In the genomic region with DNA sequence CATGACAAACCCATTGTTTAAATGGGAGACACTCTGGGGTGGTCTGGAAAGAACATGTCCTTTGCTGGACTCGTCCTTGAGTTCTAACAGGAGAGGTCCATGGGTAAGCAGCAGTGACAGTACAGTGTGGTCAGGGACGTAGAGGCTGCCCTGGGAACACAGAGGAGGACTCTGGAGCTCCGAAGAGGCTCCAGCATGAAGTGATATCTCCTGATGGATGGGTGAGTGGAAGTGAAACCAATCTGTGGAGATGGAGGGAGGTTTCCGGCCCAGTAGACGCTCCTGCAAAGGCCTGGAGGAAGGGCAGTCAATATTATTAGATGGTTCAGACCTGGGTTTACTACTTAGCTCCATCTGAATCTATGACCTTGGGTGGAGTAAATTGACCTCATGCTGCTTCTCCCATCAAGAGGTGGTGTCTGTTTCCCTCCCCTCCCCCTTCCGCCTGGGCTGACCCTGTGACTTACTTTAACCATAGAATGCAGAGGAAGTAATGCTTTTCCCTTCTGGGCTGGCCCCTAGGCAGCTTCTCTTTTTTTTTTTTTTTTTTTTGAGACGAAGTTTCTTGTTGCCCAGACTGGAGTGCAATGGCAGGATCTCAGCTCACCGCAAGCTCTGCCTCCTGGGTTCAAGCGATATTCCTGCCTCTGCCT, we compare ENCODE assay signal across 2 cellular contexts.
TF ChIP-seq lines count a peak whose summit lies in the region.

No MANE protein-coding gene starts in this region.

TF ChIP-seq in HEK293, 187 proteins besides CTCF, POLR2A, EP300 and RAD21:
- TF ChIP-seq, protein P1, sequence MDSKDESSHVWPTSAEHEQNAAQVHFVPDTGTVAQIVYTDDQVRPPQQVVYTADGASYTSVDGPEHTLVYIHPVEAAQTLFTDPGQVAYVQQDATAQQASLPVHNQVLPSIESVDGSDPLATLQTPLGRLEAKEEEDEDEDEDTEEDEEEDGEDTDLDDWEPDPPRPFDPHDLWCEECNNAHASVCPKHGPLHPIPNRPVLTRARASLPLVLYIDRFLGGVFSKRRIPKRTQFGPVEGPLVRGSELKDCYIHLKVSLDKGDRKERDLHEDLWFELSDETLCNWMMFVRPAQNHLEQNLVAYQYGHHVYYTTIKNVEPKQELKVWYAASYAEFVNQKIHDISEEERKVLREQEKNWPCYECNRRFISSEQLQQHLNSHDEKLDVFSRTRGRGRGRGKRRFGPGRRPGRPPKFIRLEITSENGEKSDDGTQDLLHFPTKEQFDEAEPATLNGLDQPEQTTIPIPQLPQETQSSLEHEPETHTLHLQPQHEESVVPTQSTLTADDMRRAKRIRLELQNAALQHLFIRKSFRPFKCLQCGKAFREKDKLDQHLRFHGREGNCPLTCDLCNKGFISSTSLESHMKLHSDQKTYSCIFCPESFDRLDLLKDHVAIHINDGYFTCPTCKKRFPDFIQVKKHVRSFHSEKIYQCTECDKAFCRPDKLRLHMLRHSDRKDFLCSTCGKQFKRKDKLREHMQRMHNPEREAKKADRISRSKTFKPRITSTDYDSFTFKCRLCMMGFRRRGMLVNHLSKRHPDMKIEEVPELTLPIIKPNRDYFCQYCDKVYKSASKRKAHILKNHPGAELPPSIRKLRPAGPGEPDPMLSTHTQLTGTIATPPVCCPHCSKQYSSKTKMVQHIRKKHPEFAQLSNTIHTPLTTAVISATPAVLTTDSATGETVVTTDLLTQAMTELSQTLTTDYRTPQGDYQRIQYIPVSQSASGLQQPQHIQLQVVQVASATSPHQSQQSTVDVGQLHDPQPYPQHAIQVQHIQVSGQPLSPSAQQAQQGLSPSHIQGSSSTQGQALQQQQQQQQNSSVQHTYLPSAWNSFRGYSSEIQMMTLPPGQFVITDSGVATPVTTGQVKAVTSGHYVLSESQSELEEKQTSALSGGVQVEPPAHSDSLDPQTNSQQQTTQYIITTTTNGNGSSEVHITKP (tag by site-specific recombination; IDR thresholded peaks at IDR 0.05), result 0 out of 2 replicates have a peak, but pooled peaks have one; percentile 22
- TF ChIP-seq ZNF596 (tag by site-specific recombination; IDR thresholded peaks at IDR 0.05) (no peak), ZIC2 (tag by site-specific recombination; IDR thresholded peaks at IDR 0.05) (no peak), ZNF350 (tag by site-specific recombination; IDR thresholded peaks at IDR 0.05) (no peak)

TF ChIP-seq in H1, 55 proteins besides CTCF, POLR2A, EP300 and RAD21:
- no peak for TF ChIP-seq NANOG (IDR thresholded peaks at IDR 0.05; ENCODE audit: insufficient read depth, low read depth, low read length, poor library complexity, severe bottlenecking)
- TF ChIP-seq YY1 (IDR thresholded peaks at IDR 0.05; ENCODE audit: low read depth, low read length), result no peak
- TF ChIP-seq SIN3A (conservative IDR thresholded peaks at IDR 0.05 in 1 of 2, IDR thresholded peaks at IDR 0.05 in 1 of 2; ENCODE audit: low read depth in 1 of 2, low read length in 2 of 2), result no peak
- no peak for TF ChIP-seq PHF8 (conservative IDR thresholded peaks at IDR 0.05; ENCODE audit: low read depth, low read length)
- no peak for TF ChIP-seq CBX8 (IDR thresholded peaks at IDR 0.05; ENCODE audit: borderline replicate concordance, low read depth, low read length)
- TF ChIP-seq, protein P2, sequence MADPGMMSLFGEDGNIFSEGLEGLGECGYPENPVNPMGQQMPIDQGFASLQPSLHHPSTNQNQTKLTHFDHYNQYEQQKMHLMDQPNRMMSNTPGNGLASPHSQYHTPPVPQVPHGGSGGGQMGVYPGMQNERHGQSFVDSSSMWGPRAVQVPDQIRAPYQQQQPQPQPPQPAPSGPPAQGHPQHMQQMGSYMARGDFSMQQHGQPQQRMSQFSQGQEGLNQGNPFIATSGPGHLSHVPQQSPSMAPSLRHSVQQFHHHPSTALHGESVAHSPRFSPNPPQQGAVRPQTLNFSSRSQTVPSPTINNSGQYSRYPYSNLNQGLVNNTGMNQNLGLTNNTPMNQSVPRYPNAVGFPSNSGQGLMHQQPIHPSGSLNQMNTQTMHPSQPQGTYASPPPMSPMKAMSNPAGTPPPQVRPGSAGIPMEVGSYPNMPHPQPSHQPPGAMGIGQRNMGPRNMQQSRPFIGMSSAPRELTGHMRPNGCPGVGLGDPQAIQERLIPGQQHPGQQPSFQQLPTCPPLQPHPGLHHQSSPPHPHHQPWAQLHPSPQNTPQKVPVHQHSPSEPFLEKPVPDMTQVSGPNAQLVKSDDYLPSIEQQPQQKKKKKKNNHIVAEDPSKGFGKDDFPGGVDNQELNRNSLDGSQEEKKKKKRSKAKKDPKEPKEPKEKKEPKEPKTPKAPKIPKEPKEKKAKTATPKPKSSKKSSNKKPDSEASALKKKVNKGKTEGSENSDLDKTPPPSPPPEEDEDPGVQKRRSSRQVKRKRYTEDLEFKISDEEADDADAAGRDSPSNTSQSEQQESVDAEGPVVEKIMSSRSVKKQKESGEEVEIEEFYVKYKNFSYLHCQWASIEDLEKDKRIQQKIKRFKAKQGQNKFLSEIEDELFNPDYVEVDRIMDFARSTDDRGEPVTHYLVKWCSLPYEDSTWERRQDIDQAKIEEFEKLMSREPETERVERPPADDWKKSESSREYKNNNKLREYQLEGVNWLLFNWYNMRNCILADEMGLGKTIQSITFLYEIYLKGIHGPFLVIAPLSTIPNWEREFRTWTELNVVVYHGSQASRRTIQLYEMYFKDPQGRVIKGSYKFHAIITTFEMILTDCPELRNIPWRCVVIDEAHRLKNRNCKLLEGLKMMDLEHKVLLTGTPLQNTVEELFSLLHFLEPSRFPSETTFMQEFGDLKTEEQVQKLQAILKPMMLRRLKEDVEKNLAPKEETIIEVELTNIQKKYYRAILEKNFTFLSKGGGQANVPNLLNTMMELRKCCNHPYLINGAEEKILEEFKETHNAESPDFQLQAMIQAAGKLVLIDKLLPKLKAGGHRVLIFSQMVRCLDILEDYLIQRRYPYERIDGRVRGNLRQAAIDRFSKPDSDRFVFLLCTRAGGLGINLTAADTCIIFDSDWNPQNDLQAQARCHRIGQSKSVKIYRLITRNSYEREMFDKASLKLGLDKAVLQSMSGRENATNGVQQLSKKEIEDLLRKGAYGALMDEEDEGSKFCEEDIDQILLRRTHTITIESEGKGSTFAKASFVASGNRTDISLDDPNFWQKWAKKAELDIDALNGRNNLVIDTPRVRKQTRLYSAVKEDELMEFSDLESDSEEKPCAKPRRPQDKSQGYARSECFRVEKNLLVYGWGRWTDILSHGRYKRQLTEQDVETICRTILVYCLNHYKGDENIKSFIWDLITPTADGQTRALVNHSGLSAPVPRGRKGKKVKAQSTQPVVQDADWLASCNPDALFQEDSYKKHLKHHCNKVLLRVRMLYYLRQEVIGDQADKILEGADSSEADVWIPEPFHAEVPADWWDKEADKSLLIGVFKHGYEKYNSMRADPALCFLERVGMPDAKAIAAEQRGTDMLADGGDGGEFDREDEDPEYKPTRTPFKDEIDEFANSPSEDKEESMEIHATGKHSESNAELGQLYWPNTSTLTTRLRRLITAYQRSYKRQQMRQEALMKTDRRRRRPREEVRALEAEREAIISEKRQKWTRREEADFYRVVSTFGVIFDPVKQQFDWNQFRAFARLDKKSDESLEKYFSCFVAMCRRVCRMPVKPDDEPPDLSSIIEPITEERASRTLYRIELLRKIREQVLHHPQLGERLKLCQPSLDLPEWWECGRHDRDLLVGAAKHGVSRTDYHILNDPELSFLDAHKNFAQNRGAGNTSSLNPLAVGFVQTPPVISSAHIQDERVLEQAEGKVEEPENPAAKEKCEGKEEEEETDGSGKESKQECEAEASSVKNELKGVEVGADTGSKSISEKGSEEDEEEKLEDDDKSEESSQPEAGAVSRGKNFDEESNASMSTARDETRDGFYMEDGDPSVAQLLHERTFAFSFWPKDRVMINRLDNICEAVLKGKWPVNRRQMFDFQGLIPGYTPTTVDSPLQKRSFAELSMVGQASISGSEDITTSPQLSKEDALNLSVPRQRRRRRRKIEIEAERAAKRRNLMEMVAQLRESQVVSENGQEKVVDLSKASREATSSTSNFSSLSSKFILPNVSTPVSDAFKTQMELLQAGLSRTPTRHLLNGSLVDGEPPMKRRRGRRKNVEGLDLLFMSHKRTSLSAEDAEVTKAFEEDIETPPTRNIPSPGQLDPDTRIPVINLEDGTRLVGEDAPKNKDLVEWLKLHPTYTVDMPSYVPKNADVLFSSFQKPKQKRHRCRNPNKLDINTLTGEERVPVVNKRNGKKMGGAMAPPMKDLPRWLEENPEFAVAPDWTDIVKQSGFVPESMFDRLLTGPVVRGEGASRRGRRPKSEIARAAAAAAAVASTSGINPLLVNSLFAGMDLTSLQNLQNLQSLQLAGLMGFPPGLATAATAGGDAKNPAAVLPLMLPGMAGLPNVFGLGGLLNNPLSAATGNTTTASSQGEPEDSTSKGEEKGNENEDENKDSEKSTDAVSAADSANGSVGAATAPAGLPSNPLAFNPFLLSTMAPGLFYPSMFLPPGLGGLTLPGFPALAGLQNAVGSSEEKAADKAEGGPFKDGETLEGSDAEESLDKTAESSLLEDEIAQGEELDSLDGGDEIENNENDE (IDR thresholded peaks at IDR 0.05; ENCODE audit: insufficient replicate concordance, low read length), result no peak
